8 cellular contexts compared by ENCODE assay signal in genomic region chr1:9823943-9824701, GRCh38. TPM values are rescaled to one million over a fixed set of nuclear protein-coding genes. Genes with fewer than 3 reads are reported as not detected.
A peak's percentile ranks its signal among the peaks of the same experiment; 100 is the strongest.
DNase-seq lines count a peak whose midpoint lies in the region; ATAC-seq lines count a peak whose summit lies in the region.

TSS of gene CLSTN1 (minus strand) at chr1:9823965. CDS start at chr1:9823733, 232 bp downstream.

- WGBS in right cardiac atrium, result under 1% methylated on average over 91 of the region's 93 CpGs
- WGBS in urinary bladder, result under 1% methylated on average over 92 of the region's 93 CpGs

- ATAC-seq in right cardiac atrium, result peak; percentile 84 to 92

- peak within 1 kb of the TSS; percentile 89 for H3K4me3 ChIP-seq in right cardiac atrium (ENCODE audit: low read length)
- peak within 1 kb of the TSS; percentile 95 for H3K4me3 ChIP-seq in urinary bladder (ENCODE audit: low read depth, low read length)

- peak; percentile 98 for DNase-seq in DMS53 (lab: John Stamatoyannopoulos, UW)
- peak; percentile 79 for DNase-seq in HCEC 1CT
- peak; percentile 87 for DNase-seq in NCI-H1105 (lab: John Stamatoyannopoulos, UW)
- peak; percentile 80 for DNase-seq in T-helper 22 cell (ENCODE audit: low read depth)
- peak; percentile 40 to 93 (median 85) for DNase-seq in anterior cingulate cortex (lab: John Stamatoyannopoulos, UW)
- DNase-seq in right cardiac atrium, result peak; percentile 94 to 97 (median 97)
- peak; percentile 90 for DNase-seq in putamen (ENCODE audit: low spot score)

- intact Hi-C loops in right cardiac atrium (cut with DNase I), result no loop called here

- no peaks in the 10 kb centered on the region for H3K36me3 ChIP-seq in urinary bladder (ENCODE audit: insufficient read depth)

- H3K9me3 ChIP-seq in right cardiac atrium (ENCODE audit: control insufficient read depth, low read length), result no peaks in the 10 kb centered on the region

- H3K27me3 ChIP-seq in right cardiac atrium (ENCODE audit: control insufficient read depth, insufficient read depth), result no peaks in the 10 kb centered on the region

- H3K27ac ChIP-seq in right cardiac atrium (ENCODE audit: low read length) (peak within 1 kb of the TSS; percentile 76), urinary bladder (ENCODE audit: low read depth) (peak within 1 kb of the TSS; percentile 99)

- H3K4me1 ChIP-seq in right cardiac atrium (ENCODE audit: control insufficient read depth, insufficient read depth, low read length) (peaks cover 8% of the 10 kb centered on the region), urinary bladder (ENCODE audit: insufficient read depth) (no peaks in the 10 kb centered on the region)

RNA-seq across cellular contexts. Expression of gene CLSTN1, which starts in this region (rescaled TPM):
- total RNA-seq in right cardiac atrium, result 10 to 100 TPM; 67.1 to 72.1 (median 70.0) TPM
- polyA plus RNA-seq in right cardiac atrium, result 51.4 TPM
- total RNA-seq in urinary bladder, result 59.6 TPM
- polyA plus RNA-seq in urinary bladder, result 90.6 TPM

Comparison
In these comparisons a context has a peak if more than half of its experiments do, and no peak if none do; other contexts are left out.
1. Peak in every context shown above with its lines: DNase-seq, ATAC-seq, H3K4me3 ChIP-seq and H3K27ac ChIP-seq.